15 cellular contexts compared by ENCODE assay signal in genomic region chr11:65016705-65017104, GRCh38. TPM values are rescaled to one million over a fixed set of nuclear protein-coding genes. Genes with fewer than 3 reads are reported as not detected.
A peak's percentile ranks its signal among the peaks of the same experiment; 100 is the strongest.
DNase-seq lines count a peak whose midpoint lies in the region; ATAC-seq and TF ChIP-seq lines count a peak whose summit lies in the region.
"Had no signal": no experiment of that assay in that cellular context is flagged by ENCODE, and none has a peak within 500 bp of the region (broad histone marks: within the 10 kb centered on the region; RNA-seq: fewer than 3 reads in every experiment).

No MANE protein-coding gene starts in this region.

- BruUV-seq in HCT116 (replicated peaks; lab: Mats Ljungman, UMichigan), result no TSS peak

- H3K9me2 ChIP-seq in HCT116 (ENCODE audit: insufficient read depth), result no peaks in the 10 kb centered on the region
- H3K9me2 ChIP-seq: SK-N-SH had no signal

- ATAC-seq in DND-41 (ENCODE audit: insufficient read depth, low read depth) (no peak), HCT116 (no peak), left ventricle myocardium superior (no peak)
- ATAC-seq: left lobe of liver, PC-3 had no signal

- H3K9ac ChIP-seq in DND-41 (ENCODE audit: low read depth, low read length) (no peak overlapping the region), HCT116 (ENCODE audit: low read length) (0 out of 2 replicates have a peak overlapping the region, but pooled peaks have one; percentile 11)
- H3K9ac ChIP-seq: SK-N-SH had no signal

- peak overlapping the region; percentile 17; the same call in 1 of the 2 replicates for H3K4me2 ChIP-seq in DND-41 (ENCODE audit: insufficient read depth, low read length)
- H3K4me2 ChIP-seq in HCT116 (ENCODE audit: low read length), result peak overlapping the region; percentile 23; the same call in 1 of the 2 replicates
- H3K4me2 ChIP-seq: SK-N-SH had no signal

- H3K27ac Mint-ChIP-seq in activated naive CD8-positive, alpha-beta T cell, result peak overlapping the region; percentile 58

- DNase-seq in DND-41 (no peak), HCT116 (ENCODE audit: low read depth, low spot score) (no peak), mucosa of gallbladder (ENCODE audit: low spot score) (peak; percentile 37), left ventricle myocardium superior (no peak), SKM-1 treated with dmso at 0.1 percent for 144 hours (lab: John Stamatoyannopoulos, UW; ENCODE audit: unreplicated experiment) (no peak), DMS153 treated with DMSO at 0.1 percent for 48 hours (lab: John Stamatoyannopoulos, UW; ENCODE audit: unreplicated experiment) (no peak)
- DNase-seq: effector CD4-positive, alpha-beta T cell; NCI-H187 treated with DMSO at 0.1 percent for 48 hours; NCI-H526; PC-3; SK-N-SH had no signal

- peak overlapping the region; percentile 44 for H3K4me3 Mint-ChIP-seq in activated naive CD8-positive, alpha-beta T cell

- peaks cover 20% of the 10 kb centered on the region for H4K20me1 ChIP-seq in DND-41 (ENCODE audit: insufficient read depth, low read length)
- H4K20me1 ChIP-seq in HCT116 (ENCODE audit: insufficient read depth), result no peaks in the 10 kb centered on the region

- no peak; the same call in 1 of the 2 replicates for TF ChIP-seq RAD21 in HCT116 (IDR thresholded peaks at IDR 0.05; ENCODE audit: low read depth)

- H3K4me1 Mint-ChIP-seq in activated naive CD8-positive, alpha-beta T cell (ENCODE audit: low read depth), result peaks cover 27% of the 10 kb centered on the region

- no peaks in the 10 kb centered on the region for H3K27me3 Mint-ChIP-seq in activated naive CD8-positive, alpha-beta T cell

- POLR2A ChIA-PET in HCT116 (lab: Charles Lee), result no interaction called here

- TF ChIP-seq CTCF in DND-41 (IDR thresholded peaks at IDR 0.05; ENCODE audit: borderline replicate concordance, extremely low read depth, low read length, poor library complexity, severe bottlenecking) (no peak), HCT116 (IDR thresholded peaks at IDR 0.05 in 2 of 3, conservative IDR thresholded peaks at IDR 0.05 in 1 of 3; ENCODE audit: borderline replicate concordance in 1 of 3, insufficient read depth in 1 of 3, low read depth in 2 of 3, low read length in 2 of 3) (peak in 2 of 3 experiments; percentile 11 to 22; a peak in 2 of 6 replicates)

- H3K27ac ChIP-seq in DND-41 (ENCODE audit: low read length) (no peak overlapping the region), HCT116 (ENCODE audit: low read depth, low read length) (peak overlapping the region; percentile 3; the same call in 1 of the 2 replicates)
- H3K27ac ChIP-seq: prostate gland had no signal

- peaks cover 46% of the 10 kb centered on the region for H3K36me3 ChIP-seq in DND-41 (ENCODE audit: insufficient read depth, low read length)
- no peaks in the 10 kb centered on the region for H3K36me3 ChIP-seq in HCT116 (ENCODE audit: control insufficient read depth in 1 of 2, insufficient read depth in 2 of 2, low read length in 2 of 2)
- H3K36me3 ChIP-seq: prostate gland had no signal

- H3K27me3 ChIP-seq in DND-41 (ENCODE audit: insufficient read depth, low read length, poor library complexity) (no peaks in the 10 kb centered on the region), HCT116 (ENCODE audit: insufficient read depth, low read length) (no peaks in the 10 kb centered on the region)

- no peak for TF ChIP-seq POLR2A in HCT116 (IDR thresholded peaks at IDR 0.05; ENCODE audit: borderline replicate concordance, extremely low read depth, insufficient read depth, insufficient read length)

- peaks cover 3% of the 10 kb centered on the region for H3K36me3 Mint-ChIP-seq in activated naive CD8-positive, alpha-beta T cell

- no peaks in the 10 kb centered on the region for H3K9me3 Mint-ChIP-seq in activated naive CD8-positive, alpha-beta T cell (ENCODE audit: low read depth)

- no peak overlapping the region for H3K4me3 ChIP-seq in DND-41 (ENCODE audit: low read depth in 1 of 2, low read length in 2 of 2)
- no peak overlapping the region for H3K4me3 ChIP-seq in HCT116 (replicated peaks in 1 of 2; ENCODE audit: low read depth in 1 of 2, low read length in 2 of 2)
- H3K4me3 ChIP-seq: prostate gland had no signal

- H3K4me1 ChIP-seq in DND-41 (ENCODE audit: insufficient read depth, low read length) (peaks cover 31% of the 10 kb centered on the region), HCT116 (ENCODE audit: control insufficient read depth in 1 of 2, insufficient read depth in 2 of 2, low read length in 2 of 2) (peaks cover 15 to 34% of the 10 kb centered on the region in 2 experiments)
- H3K4me1 ChIP-seq: prostate gland had no signal

- CTCF ChIA-PET in HCT116 (lab: Charles Lee), result no interaction called here

- peaks cover 38% of the 10 kb centered on the region for H3K79me2 ChIP-seq in DND-41 (ENCODE audit: insufficient read depth, low read length)
- H3K79me2 ChIP-seq in HCT116 (ENCODE audit: insufficient read depth, low read length), result 0 out of 2 replicates have a peak, but pooled peaks cover 5% of the 10 kb centered on the region

- RAD21 ChIA-PET in HCT116 (lab: Charles Lee; ENCODE audit: low non-redundant PET in 1 of 2, low total read pairs in 2 of 2, uncharacterized antibody in 2 of 2, unreplicated experiment in 2 of 2), result no interaction called here

- H3K9me3 ChIP-seq in DND-41 (ENCODE audit: insufficient read depth, low read length, severe bottlenecking) (no peaks in the 10 kb centered on the region), HCT116 (ENCODE audit: control insufficient read depth in 1 of 2, insufficient read depth in 1 of 2, low read depth in 1 of 2, low read length in 2 of 2) (no peaks in the 10 kb centered on the region)
- H3K9me3 ChIP-seq: prostate gland, SK-N-SH had no signal

- intact Hi-C loops in HCT116 (cut with micrococcal nuclease) (loop anchor here (10.0 kb wide), 1 partner anchor 238 kb away; no protein-coding TSS in a partner anchor), left ventricle myocardium superior (cut with micrococcal nuclease) (no loop called here)

- H2AFZ ChIP-seq in DND-41 (ENCODE audit: low read depth, low read length), result no peak overlapping the region
- no peak overlapping the region for H2AFZ ChIP-seq in HCT116 (ENCODE audit: low read depth, low read length, poor library complexity, severe bottlenecking)

TF ChIP-seq in HCT116, 20 proteins besides CTCF, POLR2A, EP300 and RAD21 (continues in another document):
- TF ChIP-seq, protein P1, sequence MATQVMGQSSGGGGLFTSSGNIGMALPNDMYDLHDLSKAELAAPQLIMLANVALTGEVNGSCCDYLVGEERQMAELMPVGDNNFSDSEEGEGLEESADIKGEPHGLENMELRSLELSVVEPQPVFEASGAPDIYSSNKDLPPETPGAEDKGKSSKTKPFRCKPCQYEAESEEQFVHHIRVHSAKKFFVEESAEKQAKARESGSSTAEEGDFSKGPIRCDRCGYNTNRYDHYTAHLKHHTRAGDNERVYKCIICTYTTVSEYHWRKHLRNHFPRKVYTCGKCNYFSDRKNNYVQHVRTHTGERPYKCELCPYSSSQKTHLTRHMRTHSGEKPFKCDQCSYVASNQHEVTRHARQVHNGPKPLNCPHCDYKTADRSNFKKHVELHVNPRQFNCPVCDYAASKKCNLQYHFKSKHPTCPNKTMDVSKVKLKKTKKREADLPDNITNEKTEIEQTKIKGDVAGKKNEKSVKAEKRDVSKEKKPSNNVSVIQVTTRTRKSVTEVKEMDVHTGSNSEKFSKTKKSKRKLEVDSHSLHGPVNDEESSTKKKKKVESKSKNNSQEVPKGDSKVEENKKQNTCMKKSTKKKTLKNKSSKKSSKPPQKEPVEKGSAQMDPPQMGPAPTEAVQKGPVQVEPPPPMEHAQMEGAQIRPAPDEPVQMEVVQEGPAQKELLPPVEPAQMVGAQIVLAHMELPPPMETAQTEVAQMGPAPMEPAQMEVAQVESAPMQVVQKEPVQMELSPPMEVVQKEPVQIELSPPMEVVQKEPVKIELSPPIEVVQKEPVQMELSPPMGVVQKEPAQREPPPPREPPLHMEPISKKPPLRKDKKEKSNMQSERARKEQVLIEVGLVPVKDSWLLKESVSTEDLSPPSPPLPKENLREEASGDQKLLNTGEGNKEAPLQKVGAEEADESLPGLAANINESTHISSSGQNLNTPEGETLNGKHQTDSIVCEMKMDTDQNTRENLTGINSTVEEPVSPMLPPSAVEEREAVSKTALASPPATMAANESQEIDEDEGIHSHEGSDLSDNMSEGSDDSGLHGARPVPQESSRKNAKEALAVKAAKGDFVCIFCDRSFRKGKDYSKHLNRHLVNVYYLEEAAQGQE (IDR thresholded peaks at IDR 0.05; ENCODE audit: low read depth), result no peak
- TF ChIP-seq FOSL1 (IDR thresholded peaks at IDR 0.05; ENCODE audit: low read depth), result no peak
- no peak for TF ChIP-seq EZH2phosphoT487 (IDR thresholded peaks at IDR 0.05; ENCODE audit: borderline replicate concordance)
- no peak for TF ChIP-seq ELF1 (IDR thresholded peaks at IDR 0.05; ENCODE audit: borderline replicate concordance, low read depth)
- TF ChIP-seq CEBPB (IDR thresholded peaks at IDR 0.05; ENCODE audit: low read depth), result no peak
- no peak for TF ChIP-seq ZNF274 (IDR thresholded peaks at IDR 0.05; ENCODE audit: low read depth, low read length)
- no peak; the same call in 1 of the 2 replicates for TF ChIP-seq MAX (IDR thresholded peaks at IDR 0.05)
- no peak for TF ChIP-seq EZH2 (IDR thresholded peaks at IDR 0.05)
- TF ChIP-seq JUND (IDR thresholded peaks at IDR 0.05), result no peak
- no peak for TF ChIP-seq EGR1 (IDR thresholded peaks at IDR 0.05; ENCODE audit: low read depth)
- no peak for TF ChIP-seq CBX3 (IDR thresholded peaks at IDR 0.05; ENCODE audit: low read depth)
- no peak for TF ChIP-seq POLR2AphosphoS5 (IDR thresholded peaks at IDR 0.05; ENCODE audit: low read depth, low read length)
- no peak for TF ChIP-seq ZFX (IDR thresholded peaks at IDR 0.05)

RNA-seq across cellular contexts. Expression of gene ARL2, which starts 2.7 kb away (rescaled TPM):
- total RNA-seq in HCT116 (2021; ENCODE audit: unreplicated experiment) (68.7 TPM), mucosa of gallbladder (103 TPM), left ventricle myocardium superior (115 TPM)
- 109 and 119 TPM in 2 replicates for polyA plus RNA-seq in HCT116 (2012)

RNA-seq across cellular contexts. Expression of gene SNX15, which starts 10.5 kb away (rescaled TPM):
- total RNA-seq in HCT116 (2021; ENCODE audit: unreplicated experiment) (16.8 TPM), mucosa of gallbladder (39.4 TPM), left ventricle myocardium superior (19.3 TPM)
- polyA plus RNA-seq in HCT116 (2012), result 14.1 and 16.9 TPM in 2 replicates

RNA-seq across cellular contexts. Expression of gene BATF2, which starts 19.9 kb away (rescaled TPM):
- total RNA-seq in HCT116 (2021; ENCODE audit: unreplicated experiment), result 2.1 TPM
- polyA plus RNA-seq in HCT116 (2012), result 1.9 and 2.3 TPM in 2 replicates
- 5.5 TPM for total RNA-seq in mucosa of gallbladder
- total RNA-seq in left ventricle myocardium superior, result 1.2 TPM
- total RNA-seq: PC-3 had no signal

RNA-seq across cellular contexts. Expression of gene SAC3D1, which starts 24.3 kb away (rescaled TPM):
- total RNA-seq in HCT116 (2021; ENCODE audit: unreplicated experiment) (36.9 TPM), mucosa of gallbladder (9.9 TPM), left ventricle myocardium superior (7.5 TPM)
- 24.1 and 25.5 TPM in 2 replicates for polyA plus RNA-seq in HCT116 (2012)

RNA-seq across cellular contexts. Expression of gene NAALADL1, which starts 41.6 kb away (rescaled TPM):
- total RNA-seq in HCT116 (2021; ENCODE audit: unreplicated experiment) (not detected), mucosa of gallbladder (10.4 TPM), left ventricle myocardium superior (5.3 TPM)
- polyA plus RNA-seq in HCT116 (2012), result 0.34 and 0.55 TPM in 2 replicates
- total RNA-seq: HT1080 had no signal
- polyA plus RNA-seq: SK-N-SH had no signal
